Comparison of ENCODE assay signal across 1 cellular context in the genomic region with DNA sequence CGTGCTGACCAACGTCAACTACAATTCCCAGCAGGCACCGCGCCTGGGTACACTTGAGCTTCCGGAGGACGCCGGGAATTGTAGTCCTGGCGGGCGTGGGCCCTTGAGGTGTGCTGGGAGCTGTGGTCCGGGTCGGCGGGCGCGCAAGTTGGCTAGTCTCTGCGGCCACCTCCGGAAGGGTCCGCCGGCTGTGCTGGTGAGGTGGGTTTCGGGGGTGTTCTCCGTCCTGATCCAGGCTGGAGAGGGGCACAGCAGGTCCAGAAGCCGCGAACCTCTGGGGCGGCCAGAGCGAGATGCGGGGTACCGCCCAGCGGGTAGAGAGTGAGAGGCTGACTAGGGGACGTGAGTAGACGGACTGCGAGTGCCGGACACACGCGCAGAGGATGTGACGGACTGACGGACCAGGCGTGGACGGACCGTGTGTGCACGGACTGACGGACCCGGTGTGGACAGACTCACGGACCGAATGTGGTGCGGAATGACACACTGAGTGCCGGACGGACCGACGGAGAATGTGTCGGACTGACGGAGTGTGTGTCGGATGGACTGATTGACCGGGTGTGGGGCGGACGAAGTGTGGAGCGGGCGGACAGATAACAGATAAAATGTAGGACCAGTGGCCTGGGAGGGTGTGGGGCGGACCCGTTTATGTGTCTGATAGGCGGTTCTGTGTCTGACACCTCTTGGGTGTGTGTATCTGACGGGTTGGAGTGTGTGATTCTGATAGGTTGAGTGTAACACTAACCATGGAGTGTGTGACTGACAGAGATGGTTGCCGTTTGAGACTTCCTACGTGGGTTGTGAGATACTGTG.
TF ChIP-seq lines count a peak whose summit lies in the region.

Gene ZSCAN22 (plus strand): TSS at position 81 of the 813 bp plus-strand sequence. CDS start 7,809 bp downstream, outside the sequence.

TF ChIP-seq in K562, 482 proteins besides CTCF, POLR2A, EP300 and RAD21 (continued from another document and continues in another):
- TF ChIP-seq, protein P1, sequence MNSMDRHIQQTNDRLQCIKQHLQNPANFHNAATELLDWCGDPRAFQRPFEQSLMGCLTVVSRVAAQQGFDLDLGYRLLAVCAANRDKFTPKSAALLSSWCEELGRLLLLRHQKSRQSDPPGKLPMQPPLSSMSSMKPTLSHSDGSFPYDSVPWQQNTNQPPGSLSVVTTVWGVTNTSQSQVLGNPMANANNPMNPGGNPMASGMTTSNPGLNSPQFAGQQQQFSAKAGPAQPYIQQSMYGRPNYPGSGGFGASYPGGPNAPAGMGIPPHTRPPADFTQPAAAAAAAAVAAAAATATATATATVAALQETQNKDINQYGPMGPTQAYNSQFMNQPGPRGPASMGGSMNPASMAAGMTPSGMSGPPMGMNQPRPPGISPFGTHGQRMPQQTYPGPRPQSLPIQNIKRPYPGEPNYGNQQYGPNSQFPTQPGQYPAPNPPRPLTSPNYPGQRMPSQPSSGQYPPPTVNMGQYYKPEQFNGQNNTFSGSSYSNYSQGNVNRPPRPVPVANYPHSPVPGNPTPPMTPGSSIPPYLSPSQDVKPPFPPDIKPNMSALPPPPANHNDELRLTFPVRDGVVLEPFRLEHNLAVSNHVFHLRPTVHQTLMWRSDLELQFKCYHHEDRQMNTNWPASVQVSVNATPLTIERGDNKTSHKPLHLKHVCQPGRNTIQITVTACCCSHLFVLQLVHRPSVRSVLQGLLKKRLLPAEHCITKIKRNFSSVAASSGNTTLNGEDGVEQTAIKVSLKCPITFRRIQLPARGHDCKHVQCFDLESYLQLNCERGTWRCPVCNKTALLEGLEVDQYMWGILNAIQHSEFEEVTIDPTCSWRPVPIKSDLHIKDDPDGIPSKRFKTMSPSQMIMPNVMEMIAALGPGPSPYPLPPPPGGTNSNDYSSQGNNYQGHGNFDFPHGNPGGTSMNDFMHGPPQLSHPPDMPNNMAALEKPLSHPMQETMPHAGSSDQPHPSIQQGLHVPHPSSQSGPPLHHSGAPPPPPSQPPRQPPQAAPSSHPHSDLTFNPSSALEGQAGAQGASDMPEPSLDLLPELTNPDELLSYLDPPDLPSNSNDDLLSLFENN (IDR thresholded peaks at IDR 0.05; ENCODE audit: low read depth in 2 of 2, low read length in 2 of 2), result 0 out of 4 replicates have a peak, but pooled peaks of 1 of the 2 experiments have one; percentile 33
- TF ChIP-seq FOXA1 (IDR thresholded peaks at IDR 0.05; ENCODE audit: borderline replicate concordance) (no peak), WHSC1 (IDR thresholded peaks at IDR 0.05; ENCODE audit: low read length) (no peak), TAL1 (IDR thresholded peaks at IDR 0.05) (peak; percentile 28), MED1 (CRISPR knock-in tag; IDR thresholded peaks at IDR 0.05; ENCODE audit: borderline replicate concordance) (no peak), ZNF395 (CRISPR knock-in tag; IDR thresholded peaks at IDR 0.05) (no peak; the same call in 1 of the 2 replicates), ZNF518B (CRISPR knock-in tag; IDR thresholded peaks at IDR 0.05) (no peak), CUX1 (CRISPR knock-in tag; IDR thresholded peaks at IDR 0.05) (no peak), SMARCC2 (IDR thresholded peaks at IDR 0.05; ENCODE audit: low read depth) (no peak), CBX3 (IDR thresholded peaks at IDR 0.05; ENCODE audit: borderline replicate concordance in 1 of 2, low read length in 2 of 2) (peak in 1 of 2 experiments; percentile 85; a peak in 2 of 3 replicates), ZNF780A (CRISPR knock-in tag; IDR thresholded peaks at IDR 0.05) (no peak), CHAMP1 (IDR thresholded peaks at IDR 0.05) (no peak), RCOR1 (IDR thresholded peaks at IDR 0.05; ENCODE audit: borderline replicate concordance in 1 of 2, low read depth in 2 of 2, low read length in 2 of 2) (peak in 1 of 2 experiments; percentile 66; a peak in 2 of 4 replicates), RBM15 (IDR thresholded peaks at IDR 0.05; ENCODE audit: insufficient read depth, low read length) (no peak), GTF2F1 (IDR thresholded peaks at IDR 0.05; ENCODE audit: low read depth, low read length) (peak; percentile 30; the same call in 1 of the 2 replicates), PYGO2 (tag; IDR thresholded peaks at IDR 0.05) (no peak), ZNF217 (CRISPR knock-in tag; IDR thresholded peaks at IDR 0.05) (no peak), ILF3 (IDR thresholded peaks at IDR 0.05; ENCODE audit: borderline replicate concordance) (no peak), PHF8 (IDR thresholded peaks at IDR 0.05; ENCODE audit: borderline replicate concordance, low read length) (peak; percentile 93), EGR1 (conservative IDR thresholded peaks at IDR 0.05) (peak; percentile 52; the same call in 1 of the 2 replicates), ZNF274 (IDR thresholded peaks at IDR 0.05; ENCODE audit: borderline replicate concordance, low read depth, low read length) (no peak), ZFP36 (IDR thresholded peaks at IDR 0.05; ENCODE audit: low read depth, low read length, partially characterized antibody) (no peak), BCL6 (CRISPR knock-in tag; IDR thresholded peaks at IDR 0.05) (no peak), ATF7 (IDR thresholded peaks at IDR 0.05) (peak; percentile 88), ZBTB7A (IDR thresholded peaks at IDR 0.05; ENCODE audit: borderline replicate concordance, control insufficient read depth, low read depth, low read length) (peak; percentile 41; the same call in 1 of the 2 replicates), ELF1 (tag; IDR thresholded peaks at IDR 0.05) (peak; percentile 84), ZKSCAN3 (CRISPR knock-in tag; IDR thresholded peaks at IDR 0.05) (no peak)
- TF ChIP-seq, protein P2, sequence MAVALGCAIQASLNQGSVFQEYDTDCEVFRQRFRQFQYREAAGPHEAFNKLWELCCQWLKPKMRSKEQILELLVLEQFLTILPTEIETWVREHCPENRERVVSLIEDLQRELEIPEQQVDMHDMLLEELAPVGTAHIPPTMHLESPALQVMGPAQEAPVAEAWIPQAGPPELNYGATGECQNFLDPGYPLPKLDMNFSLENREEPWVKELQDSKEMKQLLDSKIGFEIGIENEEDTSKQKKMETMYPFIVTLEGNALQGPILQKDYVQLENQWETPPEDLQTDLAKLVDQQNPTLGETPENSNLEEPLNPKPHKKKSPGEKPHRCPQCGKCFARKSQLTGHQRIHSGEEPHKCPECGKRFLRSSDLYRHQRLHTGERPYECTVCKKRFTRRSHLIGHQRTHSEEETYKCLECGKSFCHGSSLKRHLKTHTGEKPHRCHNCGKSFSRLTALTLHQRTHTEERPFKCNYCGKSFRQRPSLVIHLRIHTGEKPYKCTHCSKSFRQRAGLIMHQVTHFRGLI (CRISPR knock-in tag; IDR thresholded peaks at IDR 0.05), result no peak
- TF ChIP-seq, protein P3, sequence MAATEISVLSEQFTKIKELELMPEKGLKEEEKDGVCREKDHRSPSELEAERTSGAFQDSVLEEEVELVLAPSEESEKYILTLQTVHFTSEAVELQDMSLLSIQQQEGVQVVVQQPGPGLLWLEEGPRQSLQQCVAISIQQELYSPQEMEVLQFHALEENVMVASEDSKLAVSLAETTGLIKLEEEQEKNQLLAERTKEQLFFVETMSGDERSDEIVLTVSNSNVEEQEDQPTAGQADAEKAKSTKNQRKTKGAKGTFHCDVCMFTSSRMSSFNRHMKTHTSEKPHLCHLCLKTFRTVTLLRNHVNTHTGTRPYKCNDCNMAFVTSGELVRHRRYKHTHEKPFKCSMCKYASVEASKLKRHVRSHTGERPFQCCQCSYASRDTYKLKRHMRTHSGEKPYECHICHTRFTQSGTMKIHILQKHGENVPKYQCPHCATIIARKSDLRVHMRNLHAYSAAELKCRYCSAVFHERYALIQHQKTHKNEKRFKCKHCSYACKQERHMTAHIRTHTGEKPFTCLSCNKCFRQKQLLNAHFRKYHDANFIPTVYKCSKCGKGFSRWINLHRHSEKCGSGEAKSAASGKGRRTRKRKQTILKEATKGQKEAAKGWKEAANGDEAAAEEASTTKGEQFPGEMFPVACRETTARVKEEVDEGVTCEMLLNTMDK (IDR thresholded peaks at IDR 0.05; ENCODE audit: borderline replicate concordance, insufficient read depth, low read depth, low read length, poor library complexity, severe bottlenecking), result peak; percentile 1
